ENCODE assay signal across 1 cellular context in the genomic region with DNA sequence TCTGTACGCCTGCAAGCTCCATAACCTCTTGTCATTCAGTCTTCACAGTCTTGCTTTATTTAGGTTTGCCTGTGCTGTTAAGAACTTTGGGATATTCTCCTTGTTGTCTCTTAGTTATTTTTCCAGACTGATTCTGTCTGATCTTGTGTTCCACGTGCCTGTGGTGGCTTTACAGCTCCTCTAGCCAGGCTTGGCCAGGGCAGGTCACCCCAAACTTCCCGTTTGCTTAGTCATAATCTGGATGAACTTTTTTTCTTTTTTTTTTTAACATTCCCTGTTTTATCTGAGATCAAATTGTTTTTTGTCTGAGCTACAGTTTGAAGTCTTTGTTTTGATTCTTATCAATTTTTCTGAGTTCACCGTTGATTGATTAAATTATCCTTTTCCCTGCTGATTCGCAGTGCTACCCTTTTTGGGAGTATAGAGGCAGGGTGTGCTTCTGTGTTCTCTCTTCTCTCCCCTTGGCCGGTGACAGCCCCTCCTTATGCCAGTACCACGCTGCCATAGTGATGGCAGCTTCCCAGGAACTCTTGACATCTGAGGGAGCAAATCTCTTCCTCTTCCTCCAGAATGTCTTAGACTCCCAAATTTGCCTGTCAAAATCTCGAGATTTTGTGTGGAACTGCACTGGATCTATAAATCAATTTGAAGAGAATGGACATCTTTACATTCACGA.
TF ChIP-seq lines count a peak whose summit lies in the region.

No MANE protein-coding gene starts in this region.

TF ChIP-seq in HepG2, 621 proteins besides CTCF, POLR2A, EP300 and RAD21:
- TF ChIP-seq, protein P1, sequence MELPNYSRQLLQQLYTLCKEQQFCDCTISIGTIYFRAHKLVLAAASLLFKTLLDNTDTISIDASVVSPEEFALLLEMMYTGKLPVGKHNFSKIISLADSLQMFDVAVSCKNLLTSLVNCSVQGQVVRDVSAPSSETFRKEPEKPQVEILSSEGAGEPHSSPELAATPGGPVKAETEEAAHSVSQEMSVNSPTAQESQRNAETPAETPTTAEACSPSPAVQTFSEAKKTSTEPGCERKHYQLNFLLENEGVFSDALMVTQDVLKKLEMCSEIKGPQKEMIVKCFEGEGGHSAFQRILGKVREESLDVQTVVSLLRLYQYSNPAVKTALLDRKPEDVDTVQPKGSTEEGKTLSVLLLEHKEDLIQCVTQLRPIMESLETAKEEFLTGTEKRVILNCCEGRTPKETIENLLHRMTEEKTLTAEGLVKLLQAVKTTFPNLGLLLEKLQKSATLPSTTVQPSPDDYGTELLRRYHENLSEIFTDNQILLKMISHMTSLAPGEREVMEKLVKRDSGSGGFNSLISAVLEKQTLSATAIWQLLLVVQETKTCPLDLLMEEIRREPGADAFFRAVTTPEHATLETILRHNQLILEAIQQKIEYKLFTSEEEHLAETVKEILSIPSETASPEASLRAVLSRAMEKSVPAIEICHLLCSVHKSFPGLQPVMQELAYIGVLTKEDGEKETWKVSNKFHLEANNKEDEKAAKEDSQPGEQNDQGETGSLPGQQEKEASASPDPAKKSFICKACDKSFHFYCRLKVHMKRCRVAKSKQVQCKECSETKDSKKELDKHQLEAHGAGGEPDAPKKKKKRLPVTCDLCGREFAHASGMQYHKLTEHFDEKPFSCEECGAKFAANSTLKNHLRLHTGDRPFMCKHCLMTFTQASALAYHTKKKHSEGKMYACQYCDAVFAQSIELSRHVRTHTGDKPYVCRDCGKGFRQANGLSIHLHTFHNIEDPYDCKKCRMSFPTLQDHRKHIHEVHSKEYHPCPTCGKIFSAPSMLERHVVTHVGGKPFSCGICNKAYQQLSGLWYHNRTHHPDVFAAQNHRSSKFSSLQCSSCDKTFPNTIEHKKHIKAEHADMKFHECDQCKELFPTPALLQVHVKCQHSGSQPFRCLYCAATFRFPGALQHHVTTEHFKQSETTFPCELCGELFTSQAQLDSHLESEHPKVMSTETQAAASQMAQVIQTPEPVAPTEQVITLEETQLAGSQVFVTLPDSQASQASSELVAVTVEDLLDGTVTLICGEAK (IDR thresholded peaks at IDR 0.05): no peak
- TF ChIP-seq, protein P1 (CRISPR knock-in tag; IDR thresholded peaks at IDR 0.05): no peak
- TF ChIP-seq PHF20 (CRISPR knock-in tag; IDR thresholded peaks at IDR 0.05): no peak
- no peak for TF ChIP-seq DPF2 (CRISPR knock-in tag; IDR thresholded peaks at IDR 0.05; ENCODE audit: borderline replicate concordance, low read depth)
- TF ChIP-seq GMEB2 (CRISPR knock-in tag; IDR thresholded peaks at IDR 0.05; ENCODE audit: low read depth): no peak
- TF ChIP-seq ZNF776 (CRISPR knock-in tag; IDR thresholded peaks at IDR 0.05): no peak
- TF ChIP-seq MIER3 (CRISPR knock-in tag; IDR thresholded peaks at IDR 0.05; ENCODE audit: borderline replicate concordance): no peak
- no peak for TF ChIP-seq HMG20B (CRISPR knock-in tag; conservative IDR thresholded peaks at IDR 0.05)
- TF ChIP-seq ZKSCAN1 (IDR thresholded peaks at IDR 0.05; ENCODE audit: low read length): no peak
- no peak for TF ChIP-seq CHCHD3 (CRISPR knock-in tag; IDR thresholded peaks at IDR 0.05)
TF ChIP-seq in HepG2: peak in this region for 0.
